Comparison of ENCODE assay signal across 20 cellular contexts in genomic region chr2:156630579-156631337, GRCh38.
DNase-seq lines count a peak whose midpoint lies in the region; ATAC-seq and TF ChIP-seq lines count a peak whose summit lies in the region.
"Had no signal": no experiment of that assay in that cellular context is flagged by ENCODE, and none has a peak within 500 bp of the region (broad histone marks: within the 10 kb centered on the region; RNA-seq: fewer than 3 reads in every experiment).

No MANE protein-coding gene starts in this region.

- H3K9me3 ChIP-seq in iPS-18a (ENCODE audit: control insufficient read depth, low read depth, low read length): no peaks in the 10 kb centered on the region

- peak overlapping the region; percentile 14 for H3K9ac ChIP-seq in iPS-18a (ENCODE audit: low read length)

- peak; percentile 67 for DNase-seq in NCI-H82 (lab: John Stamatoyannopoulos, UW)
- no peak for DNase-seq in NCI-H82 treated with DMSO at 0.1 percent for 48 hours (lab: John Stamatoyannopoulos, UW; ENCODE audit: unreplicated experiment)
- peak; percentile 1 for DNase-seq in amniotic epithelial cell (ENCODE audit: low read depth)
- DNase-seq in foreskin keratinocyte: no peak
- DNase-seq: COR-L47; GF-D8; HFFc6; KBM-7; NCI-H1105; NCI-H2081; NCI-H446 treated with DMSO at 0.1 percent for 48 hours; NCI-H69; NK-92 treated with Interleukin-12 subunit alpha and Interleukin-12 subunit beta, amount 100 ng/mL, for 24 hours; OCI-M1; Right ventricle myocardium superior had no signal

- peak overlapping the region; percentile 81 for H3K27ac ChIP-seq in iPS-18a (ENCODE audit: low read length)
- H3K27ac ChIP-seq in foreskin keratinocyte: no peak overlapping the region
- H3K27ac ChIP-seq: 22Rv1 had no signal

- no peaks in the 10 kb centered on the region for H3K27me3 ChIP-seq in iPS-18a (ENCODE audit: control insufficient read depth, insufficient read depth, low read length)
- peaks cover 5% of the 10 kb centered on the region for H3K27me3 ChIP-seq in foreskin keratinocyte

- H3K36me3 ChIP-seq in iPS-18a (ENCODE audit: control insufficient read depth, low read depth, low read length): no peaks in the 10 kb centered on the region

- TF ChIP-seq CTCF in foreskin keratinocyte (conservative IDR thresholded peaks at IDR 0.05): no peak

- ATAC-seq in HG03521 (IDR thresholded peaks at IDR 0.05; ENCODE audit: unreplicated experiment): no peak
- ATAC-seq in HG03354 (IDR thresholded peaks at IDR 0.05; ENCODE audit: poor library complexity, severe bottlenecking, unreplicated experiment): no peak
- no peak for ATAC-seq in foreskin keratinocyte
- no peak for ATAC-seq in HG03108 (IDR thresholded peaks at IDR 0.05; ENCODE audit: unreplicated experiment)

- peak overlapping the region; percentile 50 for H3K4me3 ChIP-seq in iPS-18a (ENCODE audit: low read length)

- H3K4me1 ChIP-seq in iPS-18a (ENCODE audit: control insufficient read depth, low read depth, low read length): peaks cover 38% of the 10 kb centered on the region
- H3K4me1 ChIP-seq in foreskin keratinocyte: no peaks in the 10 kb centered on the region

Comparison
In these comparisons a context has a peak if more than half of its experiments do, and no peak if none do; other contexts are left out.
1. DNase-seq: peak in NCI-H82 (single experiment) and amniotic epithelial cell (single experiment); none in NCI-H82 treated with DMSO at 0.1 percent for 48 hours (single experiment) and foreskin keratinocyte (0 of 2).